In the genomic region with DNA sequence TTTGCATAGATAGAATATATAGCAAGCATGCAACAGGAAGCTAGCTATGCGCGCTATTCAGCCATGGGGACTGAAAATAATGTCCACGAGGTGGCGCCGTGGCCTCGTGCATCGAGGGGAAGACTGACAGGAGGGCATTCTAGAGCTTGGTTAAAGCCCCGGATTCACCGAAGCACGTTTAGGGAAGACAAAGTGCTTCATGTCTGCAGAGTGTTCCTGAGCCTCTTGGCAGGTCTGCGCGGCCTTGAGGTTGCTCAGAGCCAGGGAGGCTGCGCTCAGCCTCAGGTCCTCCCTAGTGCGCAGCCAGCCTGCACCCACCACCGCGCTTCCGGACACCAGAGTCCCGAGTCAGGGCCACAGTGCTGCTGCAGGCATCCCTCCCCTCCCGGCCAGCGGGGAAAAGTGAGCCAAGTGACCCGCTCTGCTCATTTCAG, we compare ENCODE assay signal across 1 cellular context.
TF ChIP-seq lines count a peak whose summit lies in the region.

No MANE protein-coding gene starts in this region.

TF ChIP-seq in HCT116, 20 proteins besides CTCF, POLR2A, EP300 and RAD21 (continued from another document):
- TF ChIP-seq, protein P1, sequence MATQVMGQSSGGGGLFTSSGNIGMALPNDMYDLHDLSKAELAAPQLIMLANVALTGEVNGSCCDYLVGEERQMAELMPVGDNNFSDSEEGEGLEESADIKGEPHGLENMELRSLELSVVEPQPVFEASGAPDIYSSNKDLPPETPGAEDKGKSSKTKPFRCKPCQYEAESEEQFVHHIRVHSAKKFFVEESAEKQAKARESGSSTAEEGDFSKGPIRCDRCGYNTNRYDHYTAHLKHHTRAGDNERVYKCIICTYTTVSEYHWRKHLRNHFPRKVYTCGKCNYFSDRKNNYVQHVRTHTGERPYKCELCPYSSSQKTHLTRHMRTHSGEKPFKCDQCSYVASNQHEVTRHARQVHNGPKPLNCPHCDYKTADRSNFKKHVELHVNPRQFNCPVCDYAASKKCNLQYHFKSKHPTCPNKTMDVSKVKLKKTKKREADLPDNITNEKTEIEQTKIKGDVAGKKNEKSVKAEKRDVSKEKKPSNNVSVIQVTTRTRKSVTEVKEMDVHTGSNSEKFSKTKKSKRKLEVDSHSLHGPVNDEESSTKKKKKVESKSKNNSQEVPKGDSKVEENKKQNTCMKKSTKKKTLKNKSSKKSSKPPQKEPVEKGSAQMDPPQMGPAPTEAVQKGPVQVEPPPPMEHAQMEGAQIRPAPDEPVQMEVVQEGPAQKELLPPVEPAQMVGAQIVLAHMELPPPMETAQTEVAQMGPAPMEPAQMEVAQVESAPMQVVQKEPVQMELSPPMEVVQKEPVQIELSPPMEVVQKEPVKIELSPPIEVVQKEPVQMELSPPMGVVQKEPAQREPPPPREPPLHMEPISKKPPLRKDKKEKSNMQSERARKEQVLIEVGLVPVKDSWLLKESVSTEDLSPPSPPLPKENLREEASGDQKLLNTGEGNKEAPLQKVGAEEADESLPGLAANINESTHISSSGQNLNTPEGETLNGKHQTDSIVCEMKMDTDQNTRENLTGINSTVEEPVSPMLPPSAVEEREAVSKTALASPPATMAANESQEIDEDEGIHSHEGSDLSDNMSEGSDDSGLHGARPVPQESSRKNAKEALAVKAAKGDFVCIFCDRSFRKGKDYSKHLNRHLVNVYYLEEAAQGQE (IDR thresholded peaks at IDR 0.05; ENCODE audit: low read depth), result no peak
- no peak for TF ChIP-seq ZNF274 (IDR thresholded peaks at IDR 0.05; ENCODE audit: low read depth, low read length)
- TF ChIP-seq FOSL1 (IDR thresholded peaks at IDR 0.05; ENCODE audit: low read depth), result no peak
- no peak for TF ChIP-seq CBX3 (IDR thresholded peaks at IDR 0.05; ENCODE audit: low read depth)
- no peak for TF ChIP-seq SIN3A (IDR thresholded peaks at IDR 0.05; ENCODE audit: low read depth)
- no peak for TF ChIP-seq ELF1 (IDR thresholded peaks at IDR 0.05; ENCODE audit: borderline replicate concordance, low read depth)
- no peak for TF ChIP-seq EGR1 (IDR thresholded peaks at IDR 0.05; ENCODE audit: low read depth)
TF ChIP-seq in HCT116: peak in this region for 0.
